In genomic region chr3:19757773-19758172, GRCh38 we compare ENCODE assay signal across 23 cellular contexts.
"Had no signal": no experiment of that assay in that cellular context is flagged by ENCODE, and none has a peak within 500 bp of the region (broad histone marks: within the 10 kb centered on the region; RNA-seq: fewer than 3 reads in every experiment).

No MANE protein-coding gene starts in this region.

- DNase-seq: activated CD4-positive, alpha-beta memory T cell treated with anti-CD3 and anti-CD28 coated beads, Interleukin-2, amount 10 ng/mL, durations not matched to agents 7 days and 5 days; activated CD4-positive, alpha-beta T cell treated with anti-CD3 and anti-CD28 coated beads, Interleukin-2, amount 10 ng/mL, durations not matched to agents 7 days and 5 days; activated CD4-positive, CD25-positive, alpha-beta regulatory T cell; activated CD8-positive, alpha-beta memory T cell treated with anti-CD3 and anti-CD28 coated beads, Interleukin-2, amount 50 U/mL, for 4 hours; activated naive CD4-positive, alpha-beta T cell treated with anti-CD3 and anti-CD28 coated beads, Interleukin-2, amount 50 U/mL, for 16 hours; activated naive CD8-positive, alpha-beta T cell treated with anti-CD3 and anti-CD28 coated beads, Interleukin-2, amount 10 ng/mL, durations not matched to agents 7 days and 5 days; aorta; body of pancreas; Kasumi-1; KBM-7; NCI-H1092; NCI-H1417; NCI-H2029; NCI-H2107; NCI-H2171 treated with DMSO at 0.1 percent for 48 hours; NCI-H345; NCI-H510A; NCI-H526 treated with DMSO at 0.1 percent for 48 hours; NCI-H82; SHP77 treated with DMSO at 0.1 percent for 48 hours; T-helper 17 cell; T1000 had no signal

- H3K4me1 ChIP-seq: body of pancreas had no signal

- H3K27me3 ChIP-seq: body of pancreas had no signal

- H3K27ac ChIP-seq: body of pancreas, VCaP had no signal

- H3K4me3 ChIP-seq: body of pancreas had no signal
